In genomic region chr15:89334510-89335288, GRCh38 we compare ENCODE assay signal across 8 cellular contexts. TPM values are rescaled to one million over a fixed set of nuclear protein-coding genes. Genes with fewer than 3 reads are reported as not detected.
DNase-seq lines count a peak whose midpoint lies in the region; ATAC-seq and TF ChIP-seq lines count a peak whose summit lies in the region.

Gene POLG, minus strand, starts transcription at chr15:89334824. Its CDS starts 1,070 bp downstream, at chr15:89333754.

- H3K4me2 ChIP-seq in OCI-LY1 (ENCODE audit: low read length): peak within 1 kb of the TSS; percentile 92

- in situ Hi-C loops in endometrial microvascular endothelial cells (cut with HindIII; ENCODE audit: inconsistent ontology term, low pct_unique_long_range_greater_than_20kb, low sequenced_read_pairs): no loop called here

- peaks cover 11% of the 10 kb centered on the region; the same call in 1 of the 2 replicates for H3K27me3 ChIP-seq in HUES64 (ENCODE audit: insufficient read depth, low read length)
- no peaks in the 10 kb centered on the region for H3K27me3 ChIP-seq in OCI-LY1 (ENCODE audit: insufficient read depth, low read length)

- under 1% methylated on average over 84 of the region's 84 CpGs for WGBS in HUES64

- no peaks in the 10 kb centered on the region for H3K9me2 ChIP-seq in OCI-LY1 (ENCODE audit: low read depth, low read length)

- no peaks in the 10 kb centered on the region for H3F3A ChIP-seq in OCI-LY1 (ENCODE audit: insufficient read depth, low read length)

- H3K27me3 Mint-ChIP-seq in Calu3 (ENCODE audit: unreplicated experiment): peaks cover 12% of the 10 kb centered on the region

- no peaks in the 10 kb centered on the region for H3K9me3 Mint-ChIP-seq in Calu3 (ENCODE audit: low read depth, unreplicated experiment)

- H3K4me3 ChIP-seq in HUES64 (ENCODE audit: low read length) (peak within 1 kb of the TSS; percentile 90), OCI-LY1 (ENCODE audit: low read depth, low read length, poor library complexity, severe bottlenecking) (peak within 1 kb of the TSS; percentile 93)

- peaks cover 37% of the 10 kb centered on the region for H3K4me1 Mint-ChIP-seq in Calu3 (ENCODE audit: low read depth, unreplicated experiment)

- H2AFZ ChIP-seq in OCI-LY1 (ENCODE audit: low read length): no peak within 1 kb of the TSS

- H3K27ac ChIP-seq in HUES64 (ENCODE audit: low read depth, low read length) (peak within 1 kb of the TSS; percentile 61), OCI-LY1 (ENCODE audit: low read depth, low read length, poor library complexity, severe bottlenecking) (peak within 1 kb of the TSS; percentile 68)

- peaks cover 16% of the 10 kb centered on the region for H3K79me2 ChIP-seq in OCI-LY1 (ENCODE audit: insufficient read depth, low read length)

- DNase-seq in Calu3: peak; percentile 99
- peak; percentile 98 for DNase-seq in activated CD8-positive, alpha-beta memory T cell treated with anti-CD3 and anti-CD28 coated beads, Interleukin-2, amount 50 U/mL, for 4 hours
- peak; percentile 99 for DNase-seq in mesenteric fat pad (ENCODE audit: low spot score)
- peak; percentile 98 for DNase-seq in stimulated activated CD8-positive, alpha-beta memory T cell treated with anti-CD3 and anti-CD28 coated beads, Interleukin-15, amount 100 ng/mL, for 24 hours (ENCODE audit: low read depth)

- no peaks in the 10 kb centered on the region; the same call in 1 of the 2 replicates for H4K20me1 ChIP-seq in OCI-LY1 (ENCODE audit: insufficient read depth, low read length)

- H3K9ac ChIP-seq in HUES64 (ENCODE audit: low read depth, low read length) (peak within 1 kb of the TSS; percentile 81), OCI-LY1 (ENCODE audit: low read length) (peak within 1 kb of the TSS; percentile 94)

- no peak for TF ChIP-seq CTCF in Calu3 (IDR thresholded peaks at IDR 0.05; ENCODE audit: unreplicated experiment)
- no peak for TF ChIP-seq CTCF in OCI-LY1 (IDR thresholded peaks at IDR 0.05; ENCODE audit: low read length)

- H3K9me3 ChIP-seq in HUES64 (ENCODE audit: insufficient read depth, low read depth, low read length) (no peaks in the 10 kb centered on the region), OCI-LY1 (ENCODE audit: low read length) (no peaks in the 10 kb centered on the region)

- H3K36me3 ChIP-seq in HUES64 (ENCODE audit: insufficient read depth, low read length) (peaks cover 34% of the 10 kb centered on the region), OCI-LY1 (ENCODE audit: insufficient read depth, low read length) (peaks cover 33% of the 10 kb centered on the region)

- H3K36me3 Mint-ChIP-seq in Calu3 (ENCODE audit: insufficient read depth, unreplicated experiment): peaks cover 55% of the 10 kb centered on the region

- no TSS peak for BruUV-seq in Calu3 (replicated peaks; lab: Mats Ljungman, UMichigan)

- intact Hi-C loops in Calu3 (cut with micrococcal nuclease; ENCODE audit: unreplicated experiment): no loop called here

- no peaks in the 10 kb centered on the region; the same call in 1 of the 2 replicates for H3K4me1 ChIP-seq in HUES64 (ENCODE audit: insufficient read depth, low read length)
- H3K4me1 ChIP-seq in OCI-LY1 (ENCODE audit: insufficient read depth, low read length, severe bottlenecking): peaks cover 52% of the 10 kb centered on the region

- ATAC-seq in GM21447 (IDR thresholded peaks at IDR 0.05; ENCODE audit: unreplicated experiment): peak; percentile 91

- CTCF ChIA-PET in Calu3 (lab: Charles Lee): interaction anchor here (0.6 to 0.9 kb wide), 4 partner anchors 24 to 241 kb away, joined by 3 to 12 read pairs (median 4); partner anchors contain the start of gene TICRR

- H3K27ac Mint-ChIP-seq in Calu3 (ENCODE audit: unreplicated experiment): peak within 1 kb of the TSS; percentile 100

- H3K4me3 Mint-ChIP-seq in Calu3 (ENCODE audit: low read depth, unreplicated experiment): peak within 1 kb of the TSS; percentile 76

RNA-seq across cellular contexts. Expression of gene POLG, which starts in this region (rescaled TPM):
- total RNA-seq in Calu3 (2022): 83.6 and 92.3 TPM in 2 replicates
- 22.5 TPM for polyA plus RNA-seq in HUES64 (2013, experiment 1 of 2)
- polyA plus RNA-seq in HUES64 (2013, experiment 2 of 2): 27.5 TPM
- total RNA-seq in endometrial microvascular endothelial cells (ENCODE audit: inconsistent ontology term): 66.6 TPM
- 67.1 TPM for total RNA-seq in mesenteric fat pad

Comparison
In these comparisons a context has a peak if more than half of its experiments do, and no peak if none do; other contexts are left out.
1. Peak in every context shown above with its lines: DNase-seq, ATAC-seq, H3K4me3 ChIP-seq and H3K27ac ChIP-seq.